In the genomic region with DNA sequence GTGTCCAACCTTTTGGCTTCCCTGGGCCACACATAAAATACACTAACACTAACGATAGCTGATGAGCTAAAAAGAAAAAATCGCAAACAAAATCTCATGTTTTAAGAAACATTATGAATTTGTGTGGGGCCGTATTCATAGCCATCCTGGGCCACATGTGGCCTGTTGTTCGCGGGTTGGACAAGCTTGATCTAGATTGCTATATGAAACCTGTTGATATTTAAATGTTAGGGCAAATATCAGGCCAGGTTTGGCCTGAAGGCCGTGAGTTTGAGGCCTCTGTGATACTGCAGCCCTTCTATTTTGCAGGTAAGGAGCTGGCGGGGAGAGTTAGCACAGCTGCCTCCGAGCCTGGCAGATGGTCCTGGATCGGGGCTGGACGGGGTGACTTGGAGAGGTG, we compare ENCODE assay signal across 14 cellular contexts.
"Had no signal": no experiment of that assay in that cellular context is flagged by ENCODE, and none has a peak within 500 bp of the region (broad histone marks: within the 10 kb centered on the region; RNA-seq: fewer than 3 reads in every experiment).

No MANE protein-coding gene starts in this region.

- H3K79me2 ChIP-seq: hepatocyte had no signal

- H3K36me3 Mint-ChIP-seq: activated CD4-positive, alpha-beta memory T cell treated with anti-CD3 and anti-CD28 coated beads for 36 hours; activated CD8-positive, alpha-beta memory T cell treated with anti-CD3 and anti-CD28 coated beads, Interleukin-2, amount 10 ng/mL, durations not matched to agents 7 days and 5 days had no signal

- H3K27ac ChIP-seq: cardiac muscle cell, hepatocyte, ovary had no signal

- ATAC-seq: activated CD4-positive, alpha-beta T cell treated with anti-CD3 and anti-CD28 coated beads for 36 hours; activated CD8-positive, alpha-beta memory T cell treated with anti-CD3 and anti-CD28 coated beads, Interleukin-2, amount 10 ng/mL, durations not matched to agents 7 days and 5 days had no signal

- H3K36me3 ChIP-seq: cardiac muscle cell, ovary had no signal

- H3K4me3 ChIP-seq: cardiac muscle cell, hepatocyte, ovary had no signal

- H2AFZ ChIP-seq: hepatocyte had no signal

- DNase-seq: activated CD4-positive, alpha-beta memory T cell treated with anti-CD3 and anti-CD28 coated beads for 36 hours; activated CD4-positive, alpha-beta T cell treated with anti-CD3 and anti-CD28 coated beads for 36 hours; activated CD8-positive, alpha-beta memory T cell treated with anti-CD3 and anti-CD28 coated beads, Interleukin-2, amount 10 ng/mL, durations not matched to agents 7 days and 5 days; activated naive CD4-positive, alpha-beta T cell treated with anti-CD3 and anti-CD28 coated beads for 36 hours; activated T-cell treated with anti-CD3 and anti-CD28 coated beads, Interleukin-2, amount 50 U/mL, for 1 hour; mesendoderm; nephron progenitor cell; stimulated activated CD4-positive, alpha-beta T cell treated with anti-CD3 and anti-CD28 coated beads, Interleukin-12 subunit alpha, Interleukin-12 subunit beta, amount 100 ng/mL, for 4 hours; stimulated activated CD4-positive, alpha-beta T cell treated with anti-CD3 and anti-CD28 coated beads, Interleukin-2, amount 100 ng/mL, for 24 hours had no signal

- H3K27ac Mint-ChIP-seq: activated CD4-positive, alpha-beta memory T cell treated with anti-CD3 and anti-CD28 coated beads for 36 hours; activated CD4-positive, alpha-beta T cell treated with anti-CD3 and anti-CD28 coated beads for 36 hours; activated CD8-positive, alpha-beta memory T cell treated with anti-CD3 and anti-CD28 coated beads, Interleukin-2, amount 10 ng/mL, durations not matched to agents 7 days and 5 days; activated naive CD4-positive, alpha-beta T cell treated with anti-CD3 and anti-CD28 coated beads for 36 hours; activated T-helper 2 cell treated with anti-CD3 and anti-CD28 coated beads, Interferon-gamma antibody, Interleukin-2, Interleukin-4, amounts not matched to agents 10 μg/mL and 5 μg/mL and 100 μg/mL, durations not matched to agents 14 hours and 24 hours and 36 hours; nephron progenitor cell; T-helper 1 cell treated with Interleukin-12 subunit alpha and Interleukin-12 subunit beta and Interleukin-4 antibody, amounts not matched to agents 30 μg/mL and 1 μg/mL, for 36 hours had no signal

- H3K4me2 ChIP-seq: hepatocyte had no signal

- H3K9me3 Mint-ChIP-seq: activated CD4-positive, alpha-beta memory T cell treated with anti-CD3 and anti-CD28 coated beads for 36 hours; activated naive CD4-positive, alpha-beta T cell treated with anti-CD3 and anti-CD28 coated beads for 36 hours; activated T-helper 2 cell treated with anti-CD3 and anti-CD28 coated beads, Interferon-gamma antibody, Interleukin-2, Interleukin-4, amounts not matched to agents 10 μg/mL and 5 μg/mL and 100 μg/mL, durations not matched to agents 14 hours and 24 hours and 36 hours; nephron progenitor cell; T-helper 1 cell treated with Interleukin-12 subunit alpha and Interleukin-12 subunit beta and Interleukin-4 antibody, amounts not matched to agents 30 μg/mL and 1 μg/mL, for 36 hours had no signal

- H3K4me3 Mint-ChIP-seq: activated CD4-positive, alpha-beta memory T cell treated with anti-CD3 and anti-CD28 coated beads for 36 hours; activated CD4-positive, alpha-beta T cell treated with anti-CD3 and anti-CD28 coated beads for 36 hours; activated CD8-positive, alpha-beta memory T cell treated with anti-CD3 and anti-CD28 coated beads, Interleukin-2, amount 10 ng/mL, durations not matched to agents 7 days and 5 days; activated naive CD4-positive, alpha-beta T cell treated with anti-CD3 and anti-CD28 coated beads for 36 hours; nephron progenitor cell; T-helper 1 cell treated with Interleukin-12 subunit alpha and Interleukin-12 subunit beta and Interleukin-4 antibody, amounts not matched to agents 30 μg/mL and 1 μg/mL, for 36 hours had no signal

- H3K9me3 ChIP-seq: ovary had no signal

- H3K27me3 ChIP-seq: cardiac muscle cell, hepatocyte, ovary had no signal
